ENCODE assay signal across 8 cellular contexts in genomic region chr17:8159032-8159400, GRCh38. TPM values are rescaled to one million over a fixed set of nuclear protein-coding genes. Genes with fewer than 3 reads are reported as not detected.
DNase-seq lines count a peak whose midpoint lies in the region; ATAC-seq and TF ChIP-seq lines count a peak whose summit lies in the region.

No MANE protein-coding gene starts in this region.

- no peak for TF ChIP-seq CTCF in breast epithelium (IDR thresholded peaks at IDR 0.05)
- TF ChIP-seq CTCF in osteoblast (IDR thresholded peaks at IDR 0.05; ENCODE audit: extremely low read depth, low read depth, low read length), result no peak

- ATAC-seq in stimulated activated naive CD8-positive, alpha-beta T cell treated with anti-CD3 and anti-CD28 coated beads, Interleukin-15, Interleukin-2, amounts not matched to agents 100 U/mL and 50 U/mL, for 24 hours, result no peak
- no peak for ATAC-seq in HG03442 (IDR thresholded peaks at IDR 0.05; ENCODE audit: unreplicated experiment)

- H3K4me1 ChIP-seq in breast epithelium, result peaks cover 9 to 14% of the 10 kb centered on the region in 2 donors
- H3K4me1 ChIP-seq in osteoblast (ENCODE audit: insufficient read depth, low read length), result peaks cover 49% of the 10 kb centered on the region

- H3K4me1 Mint-ChIP-seq in stimulated activated naive CD8-positive, alpha-beta T cell treated with anti-CD3 and anti-CD28 coated beads, Interleukin-15, Interleukin-2, amounts not matched to agents 100 ng/mL and 50 ng/mL, for 24 hours (ENCODE audit: low read depth), result peaks cover 48% of the 10 kb centered on the region

- H3K4me3 ChIP-seq in breast epithelium (no peak overlapping the region), osteoblast (ENCODE audit: insufficient read depth, low read length) (no peak overlapping the region)

- DNase-seq in stimulated activated naive CD8-positive, alpha-beta T cell treated with anti-CD3 and anti-CD28 coated beads, Interleukin-15, Interleukin-2, amounts not matched to agents 100 U/mL and 50 U/mL, for 24 hours, result no peak
- no peak for DNase-seq in breast epithelium (ENCODE audit: low spot score in 2 of 2)
- peak; percentile 87 for DNase-seq in osteoblast (ENCODE audit: insufficient read length, low spot score, missing footprints)
- DNase-seq in NCI-H526 (lab: John Stamatoyannopoulos, UW), result no peak
- DNase-seq in GM03348 (ENCODE audit: low spot score), result no peak
- no peak for DNase-seq in T-helper 9 cell

- H3K9me3 ChIP-seq in breast epithelium (no peaks in the 10 kb centered on the region), osteoblast (ENCODE audit: low read depth, low read length) (no peaks in the 10 kb centered on the region)

- H3K27ac Mint-ChIP-seq in stimulated activated naive CD8-positive, alpha-beta T cell treated with anti-CD3 and anti-CD28 coated beads, Interleukin-15, Interleukin-2, amounts not matched to agents 100 ng/mL and 50 ng/mL, for 24 hours, result peak overlapping the region; percentile 96

- peaks cover 30% of the 10 kb centered on the region for H3K36me3 Mint-ChIP-seq in stimulated activated naive CD8-positive, alpha-beta T cell treated with anti-CD3 and anti-CD28 coated beads, Interleukin-15, Interleukin-2, amounts not matched to agents 100 ng/mL and 50 ng/mL, for 24 hours (ENCODE audit: low read depth)

- H4K20me1 ChIP-seq in osteoblast (ENCODE audit: insufficient read depth, low read length), result peaks cover 14% of the 10 kb centered on the region

- H3K9me3 Mint-ChIP-seq in stimulated activated naive CD8-positive, alpha-beta T cell treated with anti-CD3 and anti-CD28 coated beads, Interleukin-15, Interleukin-2, amounts not matched to agents 100 ng/mL and 50 ng/mL, for 24 hours, result no peaks in the 10 kb centered on the region

- peak overlapping the region; percentile 52 for H3K4me3 Mint-ChIP-seq in stimulated activated naive CD8-positive, alpha-beta T cell treated with anti-CD3 and anti-CD28 coated beads, Interleukin-15, Interleukin-2, amounts not matched to agents 100 ng/mL and 50 ng/mL, for 24 hours

- no peak overlapping the region for H3K4me2 ChIP-seq in osteoblast (ENCODE audit: insufficient read depth, low read length)

- H3K27me3 ChIP-seq in breast epithelium (no peaks in the 10 kb centered on the region), osteoblast (ENCODE audit: insufficient read depth, low read length) (no peaks in the 10 kb centered on the region)

- H2AFZ ChIP-seq in osteoblast (ENCODE audit: low read length), result no peak overlapping the region

- H3K27ac ChIP-seq in breast epithelium (peak overlapping the region; percentile 96 to 100), osteoblast (ENCODE audit: low read depth, low read length) (peak overlapping the region; percentile 100)

- H3K36me3 ChIP-seq in breast epithelium, result no peaks in the 10 kb centered on the region
- H3K36me3 ChIP-seq in osteoblast (ENCODE audit: insufficient read depth, low read length), result peaks cover 19% of the 10 kb centered on the region

- peaks cover 43% of the 10 kb centered on the region for H3K79me2 ChIP-seq in osteoblast (ENCODE audit: insufficient read depth, low read length)

- TF ChIP-seq POLR2A in breast epithelium (IDR thresholded peaks at IDR 0.05), result no peak

- intact Hi-C loops in breast epithelium (cut with DNase I; ENCODE audit: low total_unique reads), result no loop called here

- H3K27me3 Mint-ChIP-seq in stimulated activated naive CD8-positive, alpha-beta T cell treated with anti-CD3 and anti-CD28 coated beads, Interleukin-15, Interleukin-2, amounts not matched to agents 100 ng/mL and 50 ng/mL, for 24 hours, result no peaks in the 10 kb centered on the region

RNA-seq across cellular contexts. Expression of gene VAMP2, which starts 3.7 kb away (rescaled TPM):
- total RNA-seq in breast epithelium (10 to 100 TPM; 21.8 to 30.2 (median 28.1) TPM), osteoblast (5.3 and 5.4 TPM in 2 replicates)

RNA-seq across cellular contexts. Expression of gene PER1, which starts 6.8 kb away (rescaled TPM):
- 100 to 1,000 TPM in 2 of 3 donors, 10 to 100 TPM in 1; 97.3 to 167 (median 115) TPM for total RNA-seq in breast epithelium
- total RNA-seq in osteoblast, result 11.2 and 16.6 TPM in 2 replicates

RNA-seq across cellular contexts. Expression of gene TMEM107, which starts 17.2 kb away (rescaled TPM):
- 10 to 100 TPM; 15.7 to 83.1 (median 41.0) TPM for total RNA-seq in breast epithelium
- total RNA-seq in osteoblast, result 8.3 and 8.8 TPM in 2 replicates

RNA-seq across cellular contexts. Expression of gene BORCS6, which starts 31.0 kb away (rescaled TPM):
- total RNA-seq in breast epithelium (10 to 100 TPM in 2 of 3 donors, 1 to 10 TPM in 1; 8.5 to 11.5 (median 10.8) TPM), osteoblast (9.4 and 11.5 TPM in 2 replicates)

RNA-seq across cellular contexts. Expression of gene HES7, which starts 35.1 kb away (rescaled TPM):
- total RNA-seq in breast epithelium, result not detected
- not detected in 2 replicates for total RNA-seq in osteoblast
